Comparison of ENCODE assay signal across 14 cellular contexts in genomic region chr7:42091461-42092229, GRCh38.
A peak's percentile ranks its signal among the peaks of the same experiment; 100 is the strongest.
DNase-seq lines count a peak whose midpoint lies in the region; ATAC-seq and TF ChIP-seq lines count a peak whose summit lies in the region.
"Had no signal": no experiment of that assay in that cellular context is flagged by ENCODE, and none has a peak within 500 bp of the region (broad histone marks: within the 10 kb centered on the region; RNA-seq: fewer than 3 reads in every experiment).

No MANE protein-coding gene starts in this region.

- no peak overlapping the region for H4K5ac ChIP-seq in mesendoderm (ENCODE audit: low read length)

- peak overlapping the region; percentile 11 for H3K23ac ChIP-seq in mesendoderm (ENCODE audit: low read length)

- TF ChIP-seq CTCF in body of pancreas (IDR thresholded peaks at IDR 0.05) = no peak

- H3K4ac ChIP-seq in mesendoderm (ENCODE audit: low read depth, low read length) = no peak overlapping the region

- H2AK5ac ChIP-seq in mesendoderm (ENCODE audit: low read length) = no peak overlapping the region

- H3K27ac ChIP-seq in mesendoderm (ENCODE audit: low read depth, low read length) = peak overlapping the region; percentile 78
- H3K27ac ChIP-seq in body of pancreas = no peak overlapping the region
- H3K27ac ChIP-seq: A549 had no signal

- H3K9ac ChIP-seq in endocrine pancreas (ENCODE audit: control insufficient read depth, insufficient read depth, low read length) (peak overlapping the region; percentile 35), mesendoderm (ENCODE audit: low read length) (peak overlapping the region; percentile 33)

- no peaks in the 10 kb centered on the region for H3K79me2 ChIP-seq in mesendoderm (ENCODE audit: control insufficient read depth, insufficient read depth, low read length)

- H3K9me3 ChIP-seq in endocrine pancreas (ENCODE audit: control insufficient read depth, low read length) (no peaks in the 10 kb centered on the region), body of pancreas (no peaks in the 10 kb centered on the region)
- H3K9me3 ChIP-seq: A549 had no signal

- peaks cover 1% of the 10 kb centered on the region for H3K27me3 ChIP-seq in endocrine pancreas (ENCODE audit: control insufficient read depth, insufficient read depth, low read length)
- H3K27me3 ChIP-seq in mesendoderm (ENCODE audit: insufficient read depth, low read length, poor library complexity) = peaks cover 4% of the 10 kb centered on the region
- H3K27me3 ChIP-seq in body of pancreas = no peaks in the 10 kb centered on the region

- no peaks in the 10 kb centered on the region for H3K36me3 ChIP-seq in endocrine pancreas (ENCODE audit: control insufficient read depth, insufficient read depth, low read length)
- no peaks in the 10 kb centered on the region for H3K36me3 ChIP-seq in mesendoderm (ENCODE audit: control insufficient read depth, insufficient read depth, low read length)
- no peaks in the 10 kb centered on the region for H3K36me3 ChIP-seq in body of pancreas (replicated peaks in 1 of 2; ENCODE audit: insufficient read depth in 1 of 2, low read depth in 2 of 2)

- H3K4me1 ChIP-seq in endocrine pancreas (ENCODE audit: control insufficient read depth, insufficient read depth, low read length) = peaks cover 11% of the 10 kb centered on the region
- peaks cover 11% of the 10 kb centered on the region for H3K4me1 ChIP-seq in mesendoderm (ENCODE audit: control insufficient read depth, low read depth, low read length)
- no peaks in the 10 kb centered on the region for H3K4me1 ChIP-seq in body of pancreas
- H3K4me1 ChIP-seq: A549 had no signal

- ATAC-seq in body of pancreas = no peak
- ATAC-seq: A549; stimulated activated naive B cell treated with anti-CD40 and anti-IgM and Interleukin-4, amounts not matched to agents 10 μg/mL and 1 μg/mL and 100 μg/mL, for 72 hours had no signal

- no peak overlapping the region for H4K8ac ChIP-seq in mesendoderm (ENCODE audit: low read depth, low read length)

- H3K4me3 ChIP-seq in endocrine pancreas (ENCODE audit: control insufficient read depth, insufficient read depth, low read length) = no peak overlapping the region
- H3K4me3 ChIP-seq in mesendoderm (ENCODE audit: low read length) = no peak overlapping the region
- H3K4me3 ChIP-seq in body of pancreas = no peak overlapping the region
- H3K4me3 ChIP-seq: A549 had no signal

- peak overlapping the region; percentile 10 for H2BK5ac ChIP-seq in mesendoderm (ENCODE audit: low read length)

- intact Hi-C loops in body of pancreas (cut with DNase I) = no loop called here

- no peak overlapping the region for H3K4me2 ChIP-seq in mesendoderm (ENCODE audit: low read length)
- H3K4me2 ChIP-seq: A549 had no signal

- DNase-seq in NCI-H82 (lab: John Stamatoyannopoulos, UW) (peak; percentile 10), NCI-H82 treated with DMSO at 0.1 percent for 48 hours (lab: John Stamatoyannopoulos, UW; ENCODE audit: unreplicated experiment) (no peak), mesendoderm (peak; percentile 86), ureter (ENCODE audit: low spot score) (peak; percentile 60), body of pancreas (no peak), foreskin melanocyte (no peak)
- no peak for DNase-seq in activated effector memory CD4-positive, alpha-beta T cell treated with anti-CD3 and anti-CD28 coated beads, Interleukin-2, amount 50 U/mL, for 16 hours
- DNase-seq: amygdala; DMS79 treated with DMSO at 0.1 percent for 48 hours; Kasumi-1; NCI-H446 treated with DMSO at 0.1 percent for 48 hours; stimulated activated naive B cell treated with anti-CD40 and anti-IgM and Interleukin-4, amounts not matched to agents 10 μg/mL and 1 μg/mL and 100 μg/mL, for 72 hours had no signal

- peak overlapping the region; percentile 78 for H3K56ac ChIP-seq in mesendoderm (ENCODE audit: low read length)

- no peak overlapping the region for H2BK120ac ChIP-seq in mesendoderm (ENCODE audit: low read depth, low read length)

- WGBS in mesendoderm (ENCODE audit: extremely low coverage, insufficient coverage, low lambda C conversion rate) = no CpG with 5 or more reads among the region's 22 CpGs
- WGBS in body of pancreas, 2 donors = 38 to 47% methylated on average over 22 of the region's 22 CpGs

- peak overlapping the region; percentile 63 for H3K18ac ChIP-seq in mesendoderm (ENCODE audit: low read length)

- no peak overlapping the region for H2BK15ac ChIP-seq in mesendoderm (replicated peaks; ENCODE audit: low read depth)

- H3K79me1 ChIP-seq in mesendoderm (ENCODE audit: low read length) = no peaks in the 10 kb centered on the region

- TF ChIP-seq POLR2A in body of pancreas (IDR thresholded peaks at IDR 0.05) = no peak

Comparison
In these comparisons a context has a peak if more than half of its experiments do, and no peak if none do; other contexts are left out.
1. DNase-seq: peak in NCI-H82 (single experiment), mesendoderm (single experiment) and ureter (single experiment); none in NCI-H82 treated with DMSO at 0.1 percent for 48 hours (single experiment), body of pancreas (0 of 4), activated effector memory CD4-positive, alpha-beta T cell treated with anti-CD3 and anti-CD28 coated beads, Interleukin-2, amount 50 U/mL, for 16 hours (single experiment) and foreskin melanocyte (single experiment).